Comparison of ENCODE assay signal across 29 cellular contexts in the genomic region with DNA sequence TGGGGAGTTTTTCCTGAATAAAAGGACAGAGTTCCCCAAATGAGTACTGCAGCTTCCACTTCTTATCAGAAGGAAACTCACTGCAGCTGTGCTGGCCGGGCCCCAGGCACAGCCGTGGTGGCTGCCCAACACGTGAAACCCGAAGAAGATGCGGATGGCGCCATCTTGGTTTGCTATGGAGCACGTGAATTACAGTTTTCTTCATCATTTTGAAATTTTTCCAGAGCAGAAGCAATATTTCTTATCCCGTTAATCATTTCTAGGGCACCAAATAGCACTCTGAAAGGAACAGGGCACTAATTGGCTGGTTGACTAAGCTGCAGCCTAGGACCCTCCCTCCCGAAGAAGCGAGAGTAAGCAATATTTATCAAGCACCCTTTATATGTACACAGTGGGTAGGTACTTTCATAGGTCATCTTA.
DNase-seq lines count a peak whose midpoint lies in the region; ATAC-seq and TF ChIP-seq lines count a peak whose summit lies in the region.
"Had no signal": no experiment of that assay in that cellular context is flagged by ENCODE, and none has a peak within 500 bp of the region (broad histone marks: within the 10 kb centered on the region; RNA-seq: fewer than 3 reads in every experiment).

No MANE protein-coding gene starts in this region.

- ATAC-seq in Right ventricle myocardium inferior = peak; percentile 40
- no peak for ATAC-seq in lower lobe of right lung
- ATAC-seq in GM21737 (IDR thresholded peaks at IDR 0.05; ENCODE audit: unreplicated experiment) = no peak
- ATAC-seq: activated CD8-positive, alpha-beta T cell treated with anti-CD3 and anti-CD28 coated beads for 36 hours; left colon; SK-N-SH treated with all-trans-retinoic acid at 6 μM for 48 hours had no signal

- intact Hi-C loops in Right ventricle myocardium inferior (cut with DNase I) = no loop called here
- intact Hi-C loops in cardiac septum (cut with DNase I) = no loop called here
- intact Hi-C loops in esophagus squamous epithelium (cut with DNase I) = no loop called here
- intact Hi-C loops in lower lobe of right lung (cut with DNase I) = no loop called here

- H3K4me1 ChIP-seq in neutrophil (ENCODE audit: control insufficient read depth in 1 of 2, insufficient read depth in 1 of 2, low read depth in 1 of 2, low read length in 1 of 2) (peaks cover 59% of the 10 kb centered on the region in 2 experiments), esophagus squamous epithelium (peaks cover 20 to 61% (median 35%) of the 10 kb centered on the region in 3 donors), lower lobe of right lung (peaks cover 51% of the 10 kb centered on the region)

- 76 to 80% methylated on average over 10 of the region's 10 CpGs for WGBS in esophagus squamous epithelium, 2 donors

- in situ Hi-C loops in G401 (cut with HindIII; ENCODE audit: low sequenced_read_pairs) = no loop called here

- no peak overlapping the region for H3K4me3 ChIP-seq in fibroblast of the aortic adventitia (ENCODE audit: low read depth, low read length)
- H3K4me3 ChIP-seq in neutrophil (ENCODE audit: low read depth in 1 of 2, low read length in 1 of 2) = no peak overlapping the region
- H3K4me3 ChIP-seq in esophagus squamous epithelium = no peak overlapping the region
- H3K4me3 ChIP-seq in lower lobe of right lung = no peak overlapping the region
- H3K4me3 ChIP-seq: neural progenitor cell, smooth muscle cell, stomach, tibial nerve had no signal

- no peaks in the 10 kb centered on the region for H3K9me3 ChIP-seq in neutrophil
- no peaks in the 10 kb centered on the region for H3K9me3 ChIP-seq in esophagus squamous epithelium
- no peaks in the 10 kb centered on the region for H3K9me3 ChIP-seq in lower lobe of right lung

- H3K27ac ChIP-seq in neutrophil (peak overlapping the region; percentile 92), esophagus squamous epithelium (no peak overlapping the region), lower lobe of right lung (no peak overlapping the region)
- H3K27ac ChIP-seq: 22Rv1, neural progenitor cell, tibial nerve had no signal

- DNase-seq in Right ventricle myocardium inferior (ENCODE audit: missing footprints) (peak; percentile 81), cardiac septum (ENCODE audit: low spot score) (no peak), fibroblast of the aortic adventitia (ENCODE audit: low read depth) (peak; percentile 27), esophagus squamous epithelium (lab: John Stamatoyannopoulos, UW) (no peak), lower lobe of right lung (no peak), G401 (ENCODE audit: low spot score) (no peak)
- DNase-seq: activated CD8-positive, alpha-beta memory T cell treated with anti-CD3 and anti-CD28 coated beads, Interleukin-2, amount 50 U/mL, for 48 hours; activated CD8-positive, alpha-beta T cell treated with anti-CD3 and anti-CD28 coated beads for 36 hours; activated naive CD4-positive, alpha-beta T cell treated with anti-CD3 and anti-CD28 coated beads, Interleukin-2, amount 50 U/mL, for 16 hours; amniotic stem cell; CD4-positive, CD25-positive, alpha-beta regulatory T cell; cerebellar nuclear complex; DMS79; GDM1; immature natural killer cell; KBM-7; left colon; NCI-H1092 treated with DMSO at 0.1 percent for 48 hours; NCI-H187; NCI-H2171; stimulated activated CD4-positive, alpha-beta T cell treated with anti-CD3 and anti-CD28 coated beads, Interleukin-2, amount 100 ng/mL, for 24 hours; stomach had no signal

- no peak for TF ChIP-seq CTCF in fibroblast of the aortic adventitia (IDR thresholded peaks at IDR 0.05; ENCODE audit: insufficient read depth, low read length)
- no peak for TF ChIP-seq CTCF in neutrophil (IDR thresholded peaks at IDR 0.05)
- no peak for TF ChIP-seq CTCF in esophagus squamous epithelium (IDR thresholded peaks at IDR 0.05)
- no peak for TF ChIP-seq CTCF in lower lobe of right lung (IDR thresholded peaks at IDR 0.05)

- H3K36me3 ChIP-seq in neutrophil (no peaks in the 10 kb centered on the region), esophagus squamous epithelium (no peaks in the 10 kb centered on the region), lower lobe of right lung (no peaks in the 10 kb centered on the region)
- H3K36me3 ChIP-seq: neural progenitor cell, stomach, tibial nerve had no signal

- no peak for TF ChIP-seq POLR2A in esophagus squamous epithelium (IDR thresholded peaks at IDR 0.05)

- H3K27me3 ChIP-seq in neutrophil (no peaks in the 10 kb centered on the region), esophagus squamous epithelium (no peaks in the 10 kb centered on the region), lower lobe of right lung (ENCODE audit: low read depth) (no peaks in the 10 kb centered on the region)
- H3K27me3 ChIP-seq: neural progenitor cell, stomach, tibial nerve had no signal

Comparison
In these comparisons a context has a peak if more than half of its experiments do, and no peak if none do; other contexts are left out.
1. DNase-seq: peak in Right ventricle myocardium inferior (single experiment) and fibroblast of the aortic adventitia (single experiment); none in cardiac septum (single experiment), esophagus squamous epithelium (single experiment), lower lobe of right lung (single experiment) and G401 (single experiment).